Comparison of ENCODE assay signal across 12 cellular contexts in genomic region chr20:31663524-31663837, GRCh38. TPM values are rescaled to one million over a fixed set of nuclear protein-coding genes. Genes with fewer than 3 reads are reported as not detected.
DNase-seq lines count a peak whose midpoint lies in the region; ATAC-seq and TF ChIP-seq lines count a peak whose summit lies in the region.
"Had no signal": no experiment of that assay in that cellular context is flagged by ENCODE, and none has a peak within 500 bp of the region (broad histone marks: within the 10 kb centered on the region; RNA-seq: fewer than 3 reads in every experiment).

No MANE protein-coding gene starts in this region.

- peak overlapping the region; percentile 66 for H3K27ac ChIP-seq in cardiac muscle cell
- peak overlapping the region; percentile 87 to 95 for H3K27ac ChIP-seq in ascending aorta
- peak overlapping the region; percentile 68 for H3K27ac ChIP-seq in muscle layer of colon (ENCODE audit: low read depth, low read length)
- H3K27ac ChIP-seq in upper lobe of left lung, result peak overlapping the region; percentile 21 to 90 (median 89)
- H3K27ac ChIP-seq: brain microvascular endothelial cell, parathyroid adenoma had no signal

- no peak for TF ChIP-seq CTCF in cardiac muscle cell (IDR thresholded peaks at IDR 0.05; ENCODE audit: low read depth, low read length)
- TF ChIP-seq CTCF in ascending aorta (IDR thresholded peaks at IDR 0.05), result no peak
- TF ChIP-seq CTCF in upper lobe of left lung (IDR thresholded peaks at IDR 0.05), result no peak

- no peak overlapping the region for H3K4me3 Mint-ChIP-seq in T-helper 17 cell

- ATAC-seq in left cardiac atrium (no peak), upper lobe of left lung (ENCODE audit: low FRiP score in 2 of 2) (no peak), GM18498 (IDR thresholded peaks at IDR 0.05; ENCODE audit: unreplicated experiment) (no peak), T-helper 17 cell (no peak)

- H3K9me3 ChIP-seq in cardiac muscle cell (ENCODE audit: low read depth), result no peaks in the 10 kb centered on the region
- H3K9me3 ChIP-seq in ascending aorta, result no peaks in the 10 kb centered on the region
- no peaks in the 10 kb centered on the region for H3K9me3 ChIP-seq in muscle layer of colon (ENCODE audit: low read length)
- no peaks in the 10 kb centered on the region for H3K9me3 ChIP-seq in upper lobe of left lung
- no peaks in the 10 kb centered on the region for H3K9me3 ChIP-seq in T-helper 17 cell (ENCODE audit: control insufficient read depth, low read length, poor library complexity, severe bottlenecking)

- peaks cover 43% of the 10 kb centered on the region for H3K4me1 Mint-ChIP-seq in T-helper 17 cell

- TF ChIP-seq EP300 in upper lobe of left lung (IDR thresholded peaks at IDR 0.05), result no peak

- H3K27ac Mint-ChIP-seq in T-helper 17 cell, result no peak overlapping the region

- H3K27me3 ChIP-seq in cardiac muscle cell (no peaks in the 10 kb centered on the region), ascending aorta (no peaks in the 10 kb centered on the region), muscle layer of colon (ENCODE audit: control insufficient read depth in 1 of 2, insufficient read depth in 2 of 2, low read length in 2 of 2) (no peaks in the 10 kb centered on the region), upper lobe of left lung (no peaks in the 10 kb centered on the region)
- H3K27me3 ChIP-seq: brain microvascular endothelial cell had no signal

- H3K4me1 ChIP-seq in cardiac muscle cell (ENCODE audit: low read depth) (peaks cover 6% of the 10 kb centered on the region), ascending aorta (peaks cover 13 to 47% of the 10 kb centered on the region in 2 donors), muscle layer of colon (ENCODE audit: insufficient read depth, low read length) (peaks cover 38% of the 10 kb centered on the region), upper lobe of left lung (peaks cover 59 to 71% (median 65%) of the 10 kb centered on the region in 4 donors)
- H3K4me1 ChIP-seq: parathyroid adenoma had no signal

- H3K36me3 Mint-ChIP-seq in T-helper 17 cell (ENCODE audit: low read depth), result no peaks in the 10 kb centered on the region

- DNase-seq in cardiac muscle cell (ENCODE audit: low read depth in 1 of 2, low spot score in 1 of 2) (no peak), left cardiac atrium (no peak), ascending aorta (ENCODE audit: low spot score in 2 of 2) (no peak), upper lobe of left lung (no peak), T-helper 17 cell (no peak)
- DNase-seq in effector CD4-positive, alpha-beta T cell, result no peak
- DNase-seq: brain microvascular endothelial cell, MV-4-11, NCI-H526 treated with DMSO at 0.1 percent for 48 hours had no signal

- intact Hi-C loops in left cardiac atrium (cut with DNase I) (loop anchor here (5.0 to 10.0 kb wide), 2 partner anchors 59 to 171 kb away; partner anchors contain the start of gene BCL2L1 (in 1 of the 2)), ascending aorta (cut with DNase I) (loop anchor here (5.0 kb wide), 1 partner anchor 154 kb away; the partner anchor contains the start of gene MYLK2)

- H3K9ac ChIP-seq in muscle layer of colon (ENCODE audit: low read length), result no peak overlapping the region
- H3K9ac ChIP-seq: parathyroid adenoma had no signal

- H3K27me3 Mint-ChIP-seq in T-helper 17 cell, result no peaks in the 10 kb centered on the region

- H3K36me3 ChIP-seq in cardiac muscle cell (no peaks in the 10 kb centered on the region), ascending aorta (peaks cover 17 to 19% of the 10 kb centered on the region in 2 donors), muscle layer of colon (ENCODE audit: insufficient read depth, low read length) (peaks cover 13% of the 10 kb centered on the region), upper lobe of left lung (peaks cover 0 to 30% (median 19%) of the 10 kb centered on the region in 4 donors)

- no peak for TF ChIP-seq POLR2A in upper lobe of left lung (IDR thresholded peaks at IDR 0.05)

- H3K4me3 ChIP-seq in cardiac muscle cell, result no peak overlapping the region
- no peak overlapping the region for H3K4me3 ChIP-seq in ascending aorta
- H3K4me3 ChIP-seq in muscle layer of colon (ENCODE audit: low read depth in 1 of 2, low read length in 2 of 2), result no peak overlapping the region
- H3K4me3 ChIP-seq in upper lobe of left lung, result no peak overlapping the region

- 61 to 81% methylated on average over 2 of the region's 2 CpGs for whole genome bisulfite sequencing in upper lobe of left lung, 2 donors

RNA-seq across cellular contexts. Expression of gene COX4I2, which starts 25.8 kb away (rescaled TPM):
- total RNA-seq in cardiac muscle cell (not detected in 2 replicates), left cardiac atrium (10 to 100 TPM; 11.4 to 12.6 TPM), ascending aorta (61.4 TPM), upper lobe of left lung (10 to 100 TPM in 4 of 6 donors, 1 to 10 TPM in 2; 1.9 to 24.3 (median 13.5) TPM), T-helper 17 cell (not detected)
- 0.81 and 0.97 TPM in 2 replicates for polyA plus RNA-seq in cardiac muscle cell

RNA-seq across cellular contexts. Expression of gene ID1, which starts 58.4 kb away (rescaled TPM):
- total RNA-seq in cardiac muscle cell (596 and 766 TPM in 2 replicates), left cardiac atrium (100 to 1,000 TPM; 103 to 222 TPM), ascending aorta (3,326 TPM), upper lobe of left lung (100 to 1,000 TPM; 226 to 911 (median 570) TPM), T-helper 17 cell (1 to 10 TPM; 3.5 to 6.8 TPM)
- polyA plus RNA-seq in cardiac muscle cell, result 152 and 223 TPM in 2 replicates

RNA-seq across cellular contexts. Expression of gene BCL2L1, which starts 59.2 kb away (rescaled TPM):
- total RNA-seq in cardiac muscle cell (74.6 and 81.2 TPM in 2 replicates), left cardiac atrium (10 to 100 TPM; 45.1 to 79.8 TPM), ascending aorta (200 TPM), upper lobe of left lung (100 to 1,000 TPM; 131 to 245 (median 182) TPM), T-helper 17 cell (10 to 100 TPM; 35.6 to 59.1 TPM)
- polyA plus RNA-seq in cardiac muscle cell, result 37.8 and 40.5 TPM in 2 replicates

Comparison
In these comparisons a context has a peak if more than half of its experiments do, and no peak if none do; other contexts are left out.
1. RNA of gene ID1, which starts 58.4 kb away (total RNA-seq): 3,326 TPM in ascending aorta (single experiment), 596 to 766 TPM in cardiac muscle cell, 226 to 911 TPM in upper lobe of left lung and 103 to 222 TPM in left cardiac atrium; 3.5 to 6.8 TPM in T-helper 17 cell; every median in the first group is over 10 times any median in the second.
2. Peak in every context shown above with its lines, with median percentiles within 50 percentile points of each other: H3K27ac ChIP-seq.